9 cellular contexts compared by ENCODE assay signal in genomic region chr18:48662021-48662661, GRCh38.
DNase-seq lines count a peak whose midpoint lies in the region; ATAC-seq and TF ChIP-seq lines count a peak whose summit lies in the region.
"Had no signal": no experiment of that assay in that cellular context is flagged by ENCODE, and none has a peak within 500 bp of the region (broad histone marks: within the 10 kb centered on the region; RNA-seq: fewer than 3 reads in every experiment).

No MANE protein-coding gene starts in this region.

- 54 to 59% (median 56%) methylated on average over 9 of the region's 9 CpGs for WGBS in adrenal gland, 4 donors

- DNase-seq in cardiac muscle cell (ENCODE audit: low read depth in 1 of 2, low spot score in 1 of 2) (peak; percentile 58 to 77), Right ventricle myocardium inferior (ENCODE audit: missing footprints) (no peak), adrenal gland (peak in 5 of 7 donors; percentile 51 to 66 (median 58)), kidney epithelial cell (ENCODE audit: low read depth) (peak; percentile 34), HK-2 (ENCODE audit: unreplicated experiment) (no peak), NCI-H187 (lab: John Stamatoyannopoulos, UW) (no peak), NCI-H1105 (lab: John Stamatoyannopoulos, UW) (no peak)
- DNase-seq: stimulated activated CD4-positive, alpha-beta T cell treated with anti-CD3 and anti-CD28 coated beads, Interleukin-4, amount 100 ng/mL, for 24 hours had no signal

- no peak overlapping the region for H3K4me3 ChIP-seq in cardiac muscle cell
- H3K4me3 ChIP-seq in adrenal gland, result no peak overlapping the region
- H3K4me3 ChIP-seq in kidney epithelial cell (ENCODE audit: low read depth, low read length), result no peak overlapping the region

- peaks cover 12% of the 10 kb centered on the region for H3K4me1 ChIP-seq in cardiac muscle cell (ENCODE audit: low read depth)
- peaks cover 6 to 27% of the 10 kb centered on the region in 2 donors for H3K4me1 ChIP-seq in adrenal gland (replicated peaks in 1 of 2)

- intact Hi-C loops in Right ventricle myocardium inferior (cut with DNase I), result no loop called here
- intact Hi-C loops in adrenal gland (cut with DNase I), result loop anchor here (2.0 to 10.0 kb wide), 3 partner anchors 117 to 185 kb away; no protein-coding TSS in a partner anchor

- H3K36me3 ChIP-seq in cardiac muscle cell (no peaks in the 10 kb centered on the region), adrenal gland (replicated peaks in 1 of 2) (no peaks in the 10 kb centered on the region), kidney epithelial cell (ENCODE audit: control insufficient read depth, insufficient read depth, low read length) (no peaks in the 10 kb centered on the region)

- H3K9me3 ChIP-seq in cardiac muscle cell (ENCODE audit: low read depth) (no peaks in the 10 kb centered on the region), adrenal gland (replicated peaks in 1 of 3) (no peaks in the 10 kb centered on the region)

- TF ChIP-seq CTCF in cardiac muscle cell (IDR thresholded peaks at IDR 0.05; ENCODE audit: low read depth, low read length) (no peak), adrenal gland (IDR thresholded peaks at IDR 0.05) (no peak), kidney epithelial cell (IDR thresholded peaks at IDR 0.05; ENCODE audit: insufficient read depth, low read length, poor library complexity, severe bottlenecking) (no peak)

- H3K27me3 ChIP-seq in cardiac muscle cell (no peaks in the 10 kb centered on the region), adrenal gland (no peaks in the 10 kb centered on the region), kidney epithelial cell (ENCODE audit: control insufficient read depth, insufficient read depth, low read length) (no peaks in the 10 kb centered on the region)

- no peak for ATAC-seq in Right ventricle myocardium inferior
- no peak for ATAC-seq in activated CD4-positive, CD25-positive, alpha-beta regulatory T cell treated with anti-CD3 and anti-CD28 coated beads, Interleukin-2, amount 50 U/mL, for 24 hours

- H3K27ac ChIP-seq in cardiac muscle cell, result peak overlapping the region; percentile 56
- H3K27ac ChIP-seq in adrenal gland, result peak overlapping the region in 2 of 5 donors; percentile 38 to 45

- TF ChIP-seq POLR2A in adrenal gland (IDR thresholded peaks at IDR 0.05), result no peak

Comparison
In these comparisons a context has a peak if more than half of its experiments do, and no peak if none do; other contexts are left out.
1. DNase-seq: peak in cardiac muscle cell (2 of 2), adrenal gland (5 of 7) and kidney epithelial cell (single experiment); none in Right ventricle myocardium inferior (single experiment), HK-2 (single experiment), NCI-H187 (0 of 2) and NCI-H1105 (single experiment).